In genomic region chr12:104137175-104137901, GRCh38 we compare ENCODE assay signal across 8 cellular contexts. TPM values are rescaled to one million over a fixed set of nuclear protein-coding genes. Genes with fewer than 3 reads are reported as not detected.
DNase-seq lines count a peak whose midpoint lies in the region; ATAC-seq and TF ChIP-seq lines count a peak whose summit lies in the region.

No MANE protein-coding gene starts in this region.

- H3K4me1 Mint-ChIP-seq in activated naive CD4-positive, alpha-beta T cell treated with anti-CD3 and anti-CD28 coated beads for 36 hours (ENCODE audit: low read depth): peaks cover 18% of the 10 kb centered on the region

- H3K9me3 Mint-ChIP-seq in activated naive CD4-positive, alpha-beta T cell treated with anti-CD3 and anti-CD28 coated beads for 36 hours: no peaks in the 10 kb centered on the region

- no peaks in the 10 kb centered on the region for H3K9me3 ChIP-seq in gastroesophageal sphincter
- H3K9me3 ChIP-seq in thyroid gland: no peaks in the 10 kb centered on the region

- ATAC-seq in HG03354 (IDR thresholded peaks at IDR 0.05; ENCODE audit: poor library complexity, severe bottlenecking, unreplicated experiment): peak; percentile 37
- ATAC-seq in gastroesophageal sphincter: peak; percentile 4

- H3K27me3 ChIP-seq in BJ (ENCODE audit: control insufficient read depth, insufficient read depth, low read length) (no peaks in the 10 kb centered on the region), gastroesophageal sphincter (no peaks in the 10 kb centered on the region), thyroid gland (no peaks in the 10 kb centered on the region)

- peak overlapping the region; percentile 87 to 98 (median 96) for H3K27ac ChIP-seq in gastroesophageal sphincter
- H3K27ac ChIP-seq in thyroid gland: peak overlapping the region; percentile 42 to 80 (median 79)

- POLR2A ChIA-PET in BJ (lab: Charles Lee): interaction anchor here (1.0 kb wide), 2 partner anchors 40 to 612 kb away, joined by 3 to 4 read pairs; no protein-coding TSS in a partner anchor

- 0% methylated on average over 4 to 12 of the region's 74 CpGs for WGBS in gastroesophageal sphincter (ENCODE audit: low coverage in 1 of 2), 2 donors
- WGBS in thyroid gland, 2 donors: 0 to 1% methylated on average over 10 to 20 of the region's 74 CpGs

- intact Hi-C loops in activated naive CD4-positive, alpha-beta T cell treated with anti-CD3 and anti-CD28 coated beads for 36 hours (cut with micrococcal nuclease): loop anchor here (2.0 to 5.0 kb wide), 3 partner anchors 81 to 1100 kb away; partner anchors contain the start of gene APPL2
- intact Hi-C loops in thyroid gland (cut with DNase I): no loop called here

- H3K27me3 Mint-ChIP-seq in activated naive CD4-positive, alpha-beta T cell treated with anti-CD3 and anti-CD28 coated beads for 36 hours (ENCODE audit: low read depth): no peaks in the 10 kb centered on the region

- H3K4me1 ChIP-seq in gastroesophageal sphincter (peaks cover 3 to 59% (median 13%) of the 10 kb centered on the region in 3 donors), thyroid gland (peaks cover 15 to 25% of the 10 kb centered on the region in 2 donors)

- DNase-seq in BJ (ENCODE audit: low read depth): no peak
- peak; percentile 36 for DNase-seq in GM19238 (ENCODE audit: insufficient read length, low spot score)
- DNase-seq in activated naive CD4-positive, alpha-beta T cell treated with anti-CD3 and anti-CD28 coated beads for 36 hours: peak; percentile 71
- DNase-seq in non-pigmented ciliary epithelial cell (ENCODE audit: low read depth): peak; percentile 22
- DNase-seq in thyroid gland: peak; percentile 18 to 25

- peak overlapping the region; percentile 84 for H3K27ac Mint-ChIP-seq in activated naive CD4-positive, alpha-beta T cell treated with anti-CD3 and anti-CD28 coated beads for 36 hours

- no peak for TF ChIP-seq EP300 in gastroesophageal sphincter (IDR thresholded peaks at IDR 0.05)

- CTCF ChIA-PET in BJ (lab: Yijun Ruan, JAX): interaction anchor here (1.0 to 1.3 kb wide), 2 partner anchors 28 to 127 kb away, joined by 3 read pairs; no protein-coding TSS in a partner anchor
- CTCF ChIA-PET in activated naive CD4-positive, alpha-beta T cell treated with anti-CD3 and anti-CD28 coated beads for 36 hours (lab: Charles Lee): interaction anchor here (1.4 kb wide), 2 partner anchors 21 to 78 kb away, joined by 3 read pairs; no protein-coding TSS in a partner anchor

- H3K4me3 Mint-ChIP-seq in activated naive CD4-positive, alpha-beta T cell treated with anti-CD3 and anti-CD28 coated beads for 36 hours: peak overlapping the region; percentile 84

- H3K36me3 Mint-ChIP-seq in activated naive CD4-positive, alpha-beta T cell treated with anti-CD3 and anti-CD28 coated beads for 36 hours (ENCODE audit: low read depth): peaks cover 4% of the 10 kb centered on the region

- TF ChIP-seq POLR2A in Raji (IDR thresholded peaks at IDR 0.05; ENCODE audit: insufficient read depth, low read depth, low read length) (peak; percentile 50), gastroesophageal sphincter (IDR thresholded peaks at IDR 0.05) (no peak), thyroid gland (IDR thresholded peaks at IDR 0.05) (no peak)

- H3K36me3 ChIP-seq in BJ (ENCODE audit: control insufficient read depth, insufficient read depth, low read length): peaks cover 2% of the 10 kb centered on the region
- peaks cover 0 to 23% of the 10 kb centered on the region in 2 donors for H3K36me3 ChIP-seq in gastroesophageal sphincter
- no peaks in the 10 kb centered on the region for H3K36me3 ChIP-seq in thyroid gland

- H3K4me3 ChIP-seq in BJ (ENCODE audit: low read depth, low read length) (peak overlapping the region; percentile 68), gastroesophageal sphincter (peak overlapping the region; percentile 60 to 78), thyroid gland (replicated peaks in 1 of 3) (peak overlapping the region; percentile 47 to 80 (median 70))

- TF ChIP-seq CTCF in BJ (IDR thresholded peaks at IDR 0.05; ENCODE audit: insufficient read depth, low read depth, low read length): no peak
- no peak for TF ChIP-seq CTCF in gastroesophageal sphincter (IDR thresholded peaks at IDR 0.05)
- TF ChIP-seq CTCF in thyroid gland (IDR thresholded peaks at IDR 0.05): no peak

RNA-seq across cellular contexts. Expression of gene NFYB, which starts 0.7 kb away (rescaled TPM):
- polyA plus RNA-seq in BJ (2011; rRNA removed): 23.3 and 42.0 TPM in 2 replicates
- 8.8 and 10.2 TPM in 2 replicates for polyA minus RNA-seq in BJ (2011; rRNA and poly(A)+ RNA removed)
- 10 to 100 TPM; 23.3 to 28.3 TPM for total RNA-seq in activated naive CD4-positive, alpha-beta T cell treated with anti-CD3 and anti-CD28 coated beads for 36 hours
- 100 to 1,000 TPM in 1 of 4 donors, 10 to 100 TPM in 3; 63.7 to 112 (median 78.7) TPM for total RNA-seq in gastroesophageal sphincter
- 10 to 100 TPM; 24.7 to 53.1 (median 37.1) TPM for total RNA-seq in thyroid gland
